Comparison of ENCODE assay signal across 20 cellular contexts in the genomic region with DNA sequence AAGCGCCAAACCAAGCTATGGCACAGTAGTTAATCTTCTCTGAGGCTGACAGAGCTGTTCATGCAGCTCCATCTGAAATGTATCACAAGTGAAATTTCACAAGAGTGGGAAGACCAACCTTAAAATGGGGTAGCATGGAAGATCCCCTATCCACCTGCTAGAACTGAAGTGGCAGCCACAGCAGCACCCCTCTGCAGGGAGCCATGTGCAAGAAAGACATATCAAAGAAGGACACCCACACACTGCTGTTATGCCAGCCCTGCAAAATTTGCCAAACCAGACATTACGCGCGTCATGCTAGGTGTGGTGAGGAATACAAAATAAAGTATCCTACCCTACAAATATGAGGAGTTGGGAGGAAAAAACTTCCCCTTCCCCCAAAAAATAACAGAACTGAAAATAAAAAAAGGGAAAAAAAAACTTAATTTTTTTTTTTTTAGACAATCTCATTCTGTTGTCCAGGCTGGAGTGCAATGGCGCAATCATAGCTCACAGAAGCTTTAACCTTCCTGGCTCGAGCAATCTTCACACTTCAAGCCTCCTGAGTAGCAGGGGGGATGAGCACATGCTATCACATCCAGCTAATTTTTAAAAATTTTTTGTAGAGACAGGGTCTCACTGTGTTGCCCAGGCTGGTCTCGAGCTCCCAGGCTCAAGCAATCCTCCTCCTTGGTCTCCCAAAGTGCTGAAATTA.
DNase-seq lines count a peak whose midpoint lies in the region; ATAC-seq lines count a peak whose summit lies in the region.
"Had no signal": no experiment of that assay in that cellular context is flagged by ENCODE, and none has a peak within 500 bp of the region (broad histone marks: within the 10 kb centered on the region; RNA-seq: fewer than 3 reads in every experiment).

No MANE protein-coding gene starts in this region.

- no peak overlapping the region for H3K27ac ChIP-seq in mesendoderm (ENCODE audit: low read depth, low read length)

- no peak overlapping the region for H3K4me3 ChIP-seq in mesendoderm (ENCODE audit: low read length)
- H3K4me3 ChIP-seq: GM12878, GM23338, K562 had no signal

- no peak overlapping the region for H2BK15ac ChIP-seq in mesendoderm (replicated peaks; ENCODE audit: low read depth)

- no peaks in the 10 kb centered on the region for H3K36me3 ChIP-seq in mesendoderm (ENCODE audit: control insufficient read depth, insufficient read depth, low read length)

- no peak overlapping the region for H2AK5ac ChIP-seq in mesendoderm (ENCODE audit: low read length)

- H4K8ac ChIP-seq in mesendoderm (ENCODE audit: low read depth, low read length), result no peak overlapping the region

- no peak overlapping the region for H3K9ac ChIP-seq in mesendoderm (ENCODE audit: low read length)

- WGBS in mesendoderm (ENCODE audit: extremely low coverage, insufficient coverage, low lambda C conversion rate), result no CpG with 5 or more reads among the region's 7 CpGs

- no peak overlapping the region for H3K4me2 ChIP-seq in mesendoderm (ENCODE audit: low read length)
- H3K4me2 ChIP-seq: GM23338 had no signal

- ATAC-seq in GM21825 (IDR thresholded peaks at IDR 0.05; ENCODE audit: unreplicated experiment) (no peak), HG03139 (IDR thresholded peaks at IDR 0.05; ENCODE audit: unreplicated experiment) (no peak)
- ATAC-seq: GM12878, GM23338, K562, T-cell had no signal

- H3K79me2 ChIP-seq in mesendoderm (ENCODE audit: control insufficient read depth, insufficient read depth, low read length), result no peaks in the 10 kb centered on the region

- H3K79me1 ChIP-seq in mesendoderm (ENCODE audit: low read length), result peaks cover 3% of the 10 kb centered on the region

- DNase-seq in NOMO-1 treated with DMSO at 0.1 percent for 48 hours (lab: John Stamatoyannopoulos, UW; ENCODE audit: unreplicated experiment) (peak; percentile 19), NOMO-1 treated with dmso at 0.1 percent for 144 hours (lab: John Stamatoyannopoulos, UW; ENCODE audit: unreplicated experiment) (no peak), MV-4-11 (lab: John Stamatoyannopoulos, UW) (peak; percentile 69), mesendoderm (no peak), superior temporal gyrus (ENCODE audit: extremely low spot score) (peak; percentile 61)
- no peak for DNase-seq in activated CD4-positive, alpha-beta T cell treated with anti-CD3 and anti-CD28 coated beads, Interleukin-2, amount 50 U/mL, for 48 hours
- DNase-seq: CD4-positive, alpha-beta T cell; COR-L47; DND-41; HCEC 1CT; MM.1S; NCI-H1694 treated with DMSO at 0.1 percent for 48 hours; NCI-H446; NCI-H526 treated with DMSO at 0.1 percent for 48 hours; T-cell had no signal

- H3K4me1 ChIP-seq in mesendoderm (ENCODE audit: control insufficient read depth, low read depth, low read length), result peaks cover 2% of the 10 kb centered on the region

- H3K27me3 ChIP-seq in mesendoderm (ENCODE audit: insufficient read depth, low read length, poor library complexity), result no peaks in the 10 kb centered on the region

- no peak overlapping the region for H3K56ac ChIP-seq in mesendoderm (ENCODE audit: low read length)

- H3K23ac ChIP-seq in mesendoderm (ENCODE audit: low read length), result peak overlapping the region; percentile 54

- H2BK120ac ChIP-seq in mesendoderm (ENCODE audit: low read depth, low read length), result no peak overlapping the region

- H4K5ac ChIP-seq in mesendoderm (ENCODE audit: low read length), result no peak overlapping the region

- no peak overlapping the region for H3K4ac ChIP-seq in mesendoderm (ENCODE audit: low read depth, low read length)

- no peak overlapping the region for H3K18ac ChIP-seq in mesendoderm (ENCODE audit: low read length)

- no peak overlapping the region for H2BK5ac ChIP-seq in mesendoderm (ENCODE audit: low read length)

Comparison
In these comparisons a context has a peak if more than half of its experiments do, and no peak if none do; other contexts are left out.
1. DNase-seq: peak in NOMO-1 treated with DMSO at 0.1 percent for 48 hours (single experiment), MV-4-11 (single experiment) and superior temporal gyrus (single experiment); none in NOMO-1 treated with dmso at 0.1 percent for 144 hours (single experiment), mesendoderm (single experiment) and activated CD4-positive, alpha-beta T cell treated with anti-CD3 and anti-CD28 coated beads, Interleukin-2, amount 50 U/mL, for 48 hours (0 of 2).